ENCODE assay signal across 19 cellular contexts in the genomic region with DNA sequence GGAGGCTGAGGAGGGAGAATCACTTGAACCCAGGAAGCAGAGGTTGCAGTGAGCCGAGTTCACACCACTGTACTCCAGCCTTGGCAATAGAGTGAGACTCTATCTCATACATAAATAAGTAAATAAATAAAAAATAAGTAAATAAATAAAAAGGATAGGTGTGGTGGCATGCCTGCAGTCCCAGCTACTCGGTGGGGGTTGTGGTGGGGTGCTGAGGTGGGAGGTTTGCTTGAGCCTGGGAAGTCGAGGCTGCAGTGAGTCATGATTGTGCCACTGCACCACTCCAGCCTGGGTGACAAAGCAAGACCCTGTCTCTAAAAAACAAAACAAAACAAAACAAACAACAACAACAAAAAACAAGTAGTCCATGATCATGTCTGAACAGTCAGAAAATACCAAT. TPM values are rescaled to one million over a fixed set of nuclear protein-coding genes. Genes with fewer than 3 reads are reported as not detected.
"Had no signal": no experiment of that assay in that cellular context is flagged by ENCODE, and none has a peak within 500 bp of the region (broad histone marks: within the 10 kb centered on the region; RNA-seq: fewer than 3 reads in every experiment).

No MANE protein-coding gene starts in this region.

- H3K27me3 Mint-ChIP-seq: memory B cell had no signal

- H3K4me3 Mint-ChIP-seq: memory B cell, nephron progenitor cell had no signal

- H3K27ac ChIP-seq: epithelial cell of prostate, esophagus muscularis mucosa, gastrocnemius medialis, left ventricle myocardium inferior, lower lobe of right lung, right atrium auricular region, suprapubic skin, thyroid gland, upper lobe of left lung, vagina had no signal

- H3K9me3 ChIP-seq: esophagus muscularis mucosa, gastrocnemius medialis, left ventricle myocardium inferior, lower lobe of right lung, right atrium auricular region, suprapubic skin, thyroid gland, upper lobe of left lung, vagina had no signal

- H3K36me3 ChIP-seq: gastrocnemius medialis, left ventricle myocardium inferior, lower lobe of right lung, right atrium auricular region, suprapubic skin, thyroid gland, upper lobe of left lung, vagina had no signal

- H3K9me3 Mint-ChIP-seq: memory B cell had no signal

- H3K27me3 ChIP-seq: thyroid gland had no signal

- H3K4me3 ChIP-seq: esophagus muscularis mucosa, gastrocnemius medialis, left ventricle myocardium inferior, lower lobe of right lung, right atrium auricular region, suprapubic skin, thyroid gland, upper lobe of left lung, vagina had no signal

- DNase-seq: effector memory CD4-positive, alpha-beta T cell; gastrocnemius medialis; lower lobe of right lung; midbrain; nephron progenitor cell; small intestine; stimulated activated CD4-positive, alpha-beta T cell treated with anti-CD3 and anti-CD28 coated beads, Interleukin-12 subunit alpha, Interleukin-12 subunit beta, amount 100 ng/mL, for 4 hours; thyroid gland had no signal

- ATAC-seq: gastrocnemius medialis; lower lobe of right lung; stimulated activated naive CD8-positive, alpha-beta T cell treated with anti-CD3 and anti-CD28 coated beads, Interleukin-15, Interleukin-2, amounts not matched to agents 100 U/mL and 50 U/mL, for 24 hours had no signal

- H3K27ac Mint-ChIP-seq: memory B cell, nephron progenitor cell had no signal

RNA-seq across cellular contexts. Expression of a gene that starts 3.1 kb away (rescaled TPM):
- total RNA-seq: fibroblast of villous mesenchyme, gastrocnemius medialis, left ventricle myocardium inferior, osteocyte had no signal

RNA-seq across cellular contexts. Expression of a gene that starts 18.5 kb away (rescaled TPM):
- total RNA-seq: gastrocnemius medialis, left ventricle myocardium inferior, vagina had no signal
